Comparison of ENCODE assay signal across 1 cellular context in genomic region chr1:225906467-225906866, GRCh38.
TF ChIP-seq lines count a peak whose summit lies in the region.

No MANE protein-coding gene starts in this region.

TF ChIP-seq in GM12878, 131 proteins besides CTCF, POLR2A, EP300 and RAD21:
- TF ChIP-seq ATF7 (IDR thresholded peaks at IDR 0.05; ENCODE audit: low read depth) (no peak), KLF5 (IDR thresholded peaks at IDR 0.05; ENCODE audit: partially characterized antibody) (no peak), KDM1A (IDR thresholded peaks at IDR 0.05; ENCODE audit: borderline replicate concordance) (no peak), ZBED1 (IDR thresholded peaks at IDR 0.05; ENCODE audit: borderline replicate concordance) (no peak), TCF12 (IDR thresholded peaks at IDR 0.05; ENCODE audit: low read depth, low read length) (no peak), E2F4 (IDR thresholded peaks at IDR 0.05; ENCODE audit: low read depth, low read length) (no peak), SKIL (IDR thresholded peaks at IDR 0.05; ENCODE audit: low read depth, poor library complexity, severe bottlenecking) (no peak)
- TF ChIP-seq, protein P1, sequence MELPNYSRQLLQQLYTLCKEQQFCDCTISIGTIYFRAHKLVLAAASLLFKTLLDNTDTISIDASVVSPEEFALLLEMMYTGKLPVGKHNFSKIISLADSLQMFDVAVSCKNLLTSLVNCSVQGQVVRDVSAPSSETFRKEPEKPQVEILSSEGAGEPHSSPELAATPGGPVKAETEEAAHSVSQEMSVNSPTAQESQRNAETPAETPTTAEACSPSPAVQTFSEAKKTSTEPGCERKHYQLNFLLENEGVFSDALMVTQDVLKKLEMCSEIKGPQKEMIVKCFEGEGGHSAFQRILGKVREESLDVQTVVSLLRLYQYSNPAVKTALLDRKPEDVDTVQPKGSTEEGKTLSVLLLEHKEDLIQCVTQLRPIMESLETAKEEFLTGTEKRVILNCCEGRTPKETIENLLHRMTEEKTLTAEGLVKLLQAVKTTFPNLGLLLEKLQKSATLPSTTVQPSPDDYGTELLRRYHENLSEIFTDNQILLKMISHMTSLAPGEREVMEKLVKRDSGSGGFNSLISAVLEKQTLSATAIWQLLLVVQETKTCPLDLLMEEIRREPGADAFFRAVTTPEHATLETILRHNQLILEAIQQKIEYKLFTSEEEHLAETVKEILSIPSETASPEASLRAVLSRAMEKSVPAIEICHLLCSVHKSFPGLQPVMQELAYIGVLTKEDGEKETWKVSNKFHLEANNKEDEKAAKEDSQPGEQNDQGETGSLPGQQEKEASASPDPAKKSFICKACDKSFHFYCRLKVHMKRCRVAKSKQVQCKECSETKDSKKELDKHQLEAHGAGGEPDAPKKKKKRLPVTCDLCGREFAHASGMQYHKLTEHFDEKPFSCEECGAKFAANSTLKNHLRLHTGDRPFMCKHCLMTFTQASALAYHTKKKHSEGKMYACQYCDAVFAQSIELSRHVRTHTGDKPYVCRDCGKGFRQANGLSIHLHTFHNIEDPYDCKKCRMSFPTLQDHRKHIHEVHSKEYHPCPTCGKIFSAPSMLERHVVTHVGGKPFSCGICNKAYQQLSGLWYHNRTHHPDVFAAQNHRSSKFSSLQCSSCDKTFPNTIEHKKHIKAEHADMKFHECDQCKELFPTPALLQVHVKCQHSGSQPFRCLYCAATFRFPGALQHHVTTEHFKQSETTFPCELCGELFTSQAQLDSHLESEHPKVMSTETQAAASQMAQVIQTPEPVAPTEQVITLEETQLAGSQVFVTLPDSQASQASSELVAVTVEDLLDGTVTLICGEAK (IDR thresholded peaks at IDR 0.05; ENCODE audit: borderline replicate concordance): no peak
- TF ChIP-seq, protein P2, sequence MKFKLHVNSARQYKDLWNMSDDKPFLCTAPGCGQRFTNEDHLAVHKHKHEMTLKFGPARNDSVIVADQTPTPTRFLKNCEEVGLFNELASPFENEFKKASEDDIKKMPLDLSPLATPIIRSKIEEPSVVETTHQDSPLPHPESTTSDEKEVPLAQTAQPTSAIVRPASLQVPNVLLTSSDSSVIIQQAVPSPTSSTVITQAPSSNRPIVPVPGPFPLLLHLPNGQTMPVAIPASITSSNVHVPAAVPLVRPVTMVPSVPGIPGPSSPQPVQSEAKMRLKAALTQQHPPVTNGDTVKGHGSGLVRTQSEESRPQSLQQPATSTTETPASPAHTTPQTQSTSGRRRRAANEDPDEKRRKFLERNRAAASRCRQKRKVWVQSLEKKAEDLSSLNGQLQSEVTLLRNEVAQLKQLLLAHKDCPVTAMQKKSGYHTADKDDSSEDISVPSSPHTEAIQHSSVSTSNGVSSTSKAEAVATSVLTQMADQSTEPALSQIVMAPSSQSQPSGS (IDR thresholded peaks at IDR 0.05; ENCODE audit: low read length): no peak
TF ChIP-seq in GM12878: peak in this region for 0.
